In genomic region chrX:97310373-97310772, GRCh38 we compare ENCODE assay signal across 18 cellular contexts.
DNase-seq lines count a peak whose midpoint lies in the region; FAIRE-seq and TF ChIP-seq lines count a peak whose summit lies in the region.
"Had no signal": no experiment of that assay in that cellular context is flagged by ENCODE, and none has a peak within 500 bp of the region (broad histone marks: within the 10 kb centered on the region; RNA-seq: fewer than 3 reads in every experiment).

No MANE protein-coding gene starts in this region.

- no peaks in the 10 kb centered on the region for H3K9me3 ChIP-seq in Caco-2
- no peaks in the 10 kb centered on the region for H3K9me3 ChIP-seq in NT2/D1 (ENCODE audit: insufficient read depth, low read length)
- no peaks in the 10 kb centered on the region for H3K9me3 ChIP-seq in H1 (ENCODE audit: insufficient read depth in 2 of 2, low read depth in 1 of 2, low read length in 1 of 2)
- no peaks in the 10 kb centered on the region for H3K9me3 ChIP-seq in keratinocyte (ENCODE audit: control insufficient read depth, low read depth, low read length)
- no peaks in the 10 kb centered on the region for H3K9me3 ChIP-seq in spleen
- H3K9me3 ChIP-seq: heart right ventricle had no signal

- peaks cover 20% of the 10 kb centered on the region; the same call in 1 of the 2 replicates for H3K4me1 ChIP-seq in Caco-2
- no peaks in the 10 kb centered on the region for H3K4me1 ChIP-seq in NT2/D1 (ENCODE audit: insufficient read depth, insufficient read length)
- no peaks in the 10 kb centered on the region; a peak in 1 of 7 replicates for H3K4me1 ChIP-seq in H1 (replicated peaks in 1 of 4; ENCODE audit: control insufficient read depth in 3 of 4, insufficient read depth in 4 of 4, low read length in 3 of 4)
- peaks cover 8% of the 10 kb centered on the region for H3K4me1 ChIP-seq in keratinocyte (ENCODE audit: control insufficient read depth, extremely low read depth, insufficient read depth, low read length)
- H3K4me1 ChIP-seq in spleen = no peaks in the 10 kb centered on the region
- H3K4me1 ChIP-seq: heart right ventricle had no signal

- peak overlapping the region; percentile 57 for H3K4me3 Mint-ChIP-seq in Caco-2 (ENCODE audit: unreplicated experiment)
- H3K4me3 Mint-ChIP-seq: activated naive CD4-positive, alpha-beta T cell treated with anti-CD3 and anti-CD28 coated beads, Interleukin-2, amount 50 U/mL, for 24 hours; stimulated activated naive CD8-positive, alpha-beta T cell treated with anti-CD3 and anti-CD28 coated beads, Interleukin-15, Interleukin-2, amounts not matched to agents 100 ng/mL and 50 ng/mL, for 24 hours had no signal

- peaks cover 8% of the 10 kb centered on the region for H3K4me1 Mint-ChIP-seq in Caco-2 (ENCODE audit: low read depth, unreplicated experiment)
- H3K4me1 Mint-ChIP-seq: activated naive CD4-positive, alpha-beta T cell treated with anti-CD3 and anti-CD28 coated beads, Interleukin-2, amount 50 U/mL, for 24 hours had no signal

- no peak overlapping the region for H2BK12ac ChIP-seq in H1 (ENCODE audit: low read depth, low read length)

- no peaks in the 10 kb centered on the region for H3K27me3 Mint-ChIP-seq in Caco-2 (ENCODE audit: insufficient read depth, unreplicated experiment)
- H3K27me3 Mint-ChIP-seq: activated naive CD4-positive, alpha-beta T cell treated with anti-CD3 and anti-CD28 coated beads, Interleukin-2, amount 50 U/mL, for 24 hours; stimulated activated naive CD8-positive, alpha-beta T cell treated with anti-CD3 and anti-CD28 coated beads, Interleukin-15, Interleukin-2, amounts not matched to agents 100 ng/mL and 50 ng/mL, for 24 hours had no signal

- H3K18ac ChIP-seq in H1 (ENCODE audit: extremely low read depth, low read length) = no peak overlapping the region; the same call in 1 of the 2 replicates

- H4K20me1 ChIP-seq in H1 (replicated peaks in 1 of 2; ENCODE audit: control insufficient read depth in 1 of 2, insufficient read depth in 2 of 2, low read length in 2 of 2) (no peaks in the 10 kb centered on the region), keratinocyte (ENCODE audit: control insufficient read depth, extremely low read depth, insufficient read depth, low read length) (no peaks in the 10 kb centered on the region)

- no peaks in the 10 kb centered on the region for H3K27me3 ChIP-seq in Caco-2 (replicated peaks; ENCODE audit: control insufficient read depth, insufficient read depth, low read length)
- no peaks in the 10 kb centered on the region for H3K27me3 ChIP-seq in NT2/D1 (ENCODE audit: insufficient read depth, insufficient read length)
- no peaks in the 10 kb centered on the region for H3K27me3 ChIP-seq in H1 (replicated peaks in 1 of 4; ENCODE audit: control insufficient read depth in 3 of 4, extremely low read depth in 1 of 4, insufficient read depth in 3 of 4, low read length in 3 of 4)
- no peaks in the 10 kb centered on the region for H3K27me3 ChIP-seq in keratinocyte (ENCODE audit: control insufficient read depth, extremely low read depth, insufficient read depth, low read length)
- H3K27me3 ChIP-seq in spleen (replicated peaks in 1 of 7) = no peaks in the 10 kb centered on the region

- peak; percentile 59 to 63 for DNase-seq in Caco-2
- peak; percentile 76 for DNase-seq in NT2/D1 (ENCODE audit: low read depth, low spot score)
- peak in 1 of 2 experiments; percentile 29 for DNase-seq in H1 (ENCODE audit: low read depth in 1 of 2, low spot score in 2 of 2)
- peak; percentile 17 for DNase-seq in keratinocyte (ENCODE audit: low read depth, low spot score)
- DNase-seq in NCI-H510A (lab: John Stamatoyannopoulos, UW) = no peak
- no peak for DNase-seq in MV-4-11 (lab: John Stamatoyannopoulos, UW)
- DNase-seq in Kasumi-1 (lab: John Stamatoyannopoulos, UW) = no peak
- no peak for DNase-seq in spleen
- DNase-seq: activated CD4-positive, CD25-positive, alpha-beta regulatory T cell; activated CD8-positive, alpha-beta memory T cell treated with anti-CD3 and anti-CD28 coated beads, Interleukin-2, amount 50 U/mL, for 48 hours; COR-L47; heart right ventricle; mesenchymal stem cell; NCI-H345; occipital lobe had no signal

- intact Hi-C loops in Caco-2 (cut with micrococcal nuclease; ENCODE audit: unreplicated experiment) (no loop called here), spleen (cut with DNase I; ENCODE audit: low total_unique reads) (no loop called here)

- no peak overlapping the region; the same call in 1 of the 2 replicates for H2BK5ac ChIP-seq in H1 (ENCODE audit: low read depth, low read length)

- no peak for TF ChIP-seq RAD21 in H1 (IDR thresholded peaks at IDR 0.05 in 1 of 2, conservative IDR thresholded peaks at IDR 0.05 in 1 of 2; ENCODE audit: low read depth in 2 of 2, low read length in 2 of 2)

- no peak overlapping the region for H3K4ac ChIP-seq in H1 (replicated peaks; ENCODE audit: insufficient read length, low read depth, low read length)

- no peak overlapping the region for H3K56ac ChIP-seq in H1 (replicated peaks; ENCODE audit: insufficient read length, low read depth, low read length)

- peak overlapping the region; percentile 82; the same call in 1 of the 2 replicates for H3K27ac ChIP-seq in H1 (ENCODE audit: low read depth, low read length)
- H3K27ac ChIP-seq in keratinocyte (ENCODE audit: control insufficient read depth, insufficient read depth, low read length) = no peak overlapping the region
- H3K27ac ChIP-seq in spleen = no peak overlapping the region
- H3K27ac ChIP-seq: heart right ventricle, skin epidermis had no signal

- H3K4me2 ChIP-seq in H1 (ENCODE audit: insufficient read depth in 1 of 2, low read depth in 2 of 2, low read length in 2 of 2) (peak overlapping the region; percentile 47 to 85), keratinocyte (ENCODE audit: control insufficient read depth, extremely low read depth, insufficient read depth, low read depth, low read length) (peak overlapping the region; percentile 37)

- H4K5ac ChIP-seq in H1 (ENCODE audit: insufficient read length, low read depth, low read length) = peak overlapping the region; percentile 88

- H2AFZ ChIP-seq in H1 (ENCODE audit: low read length) = no peak overlapping the region
- H2AFZ ChIP-seq in keratinocyte (ENCODE audit: control insufficient read depth, low read length) = no peak overlapping the region

- no peak overlapping the region for H4K91ac ChIP-seq in H1 (replicated peaks; ENCODE audit: insufficient read length, low read length)

- H3K36me3 ChIP-seq in Caco-2 (ENCODE audit: control insufficient read depth, insufficient read depth, low read length) = no peaks in the 10 kb centered on the region
- H3K36me3 ChIP-seq in NT2/D1 (ENCODE audit: insufficient read depth, insufficient read length, low read length) = peaks cover 4% of the 10 kb centered on the region
- H3K36me3 ChIP-seq in H1 (ENCODE audit: control insufficient read depth in 2 of 4, insufficient read depth in 4 of 4, low read length in 3 of 4) = peaks cover 0 to 5% (median 0%) of the 10 kb centered on the region in 4 experiments; a peak in 2 of 8 replicates
- no peaks in the 10 kb centered on the region for H3K36me3 ChIP-seq in keratinocyte (ENCODE audit: control insufficient read depth in 2 of 2, extremely low read depth in 1 of 2, insufficient read depth in 2 of 2, low read length in 2 of 2)
- H3K36me3 ChIP-seq in spleen = no peaks in the 10 kb centered on the region
- H3K36me3 ChIP-seq: heart right ventricle had no signal

- WGBS in H1 (ENCODE audit: extremely low coverage in 1 of 2, insufficient coverage in 1 of 2, insufficient read length in 1 of 2, insufficient replicate concordance in 2 of 2, low coverage in 1 of 2, low lambda C conversion rate in 2 of 2, missing lambda C conversion rate in 1 of 2), 2 experiments = 0% methylated on average over 8 of the region's 8 CpGs; no CpG with 5 or more reads in 1 of the 2 experiments
- WGBS in spleen, 5 donors = 32 to 98% (median 91%) methylated on average over 8 of the region's 8 CpGs

- H3K23ac ChIP-seq in H1 (ENCODE audit: insufficient read length) = no peak overlapping the region

- peak overlapping the region; percentile 62; the same call in 1 of the 2 replicates for H4K8ac ChIP-seq in H1 (ENCODE audit: extremely low read depth, insufficient read depth, low read length)

- no peak for TF ChIP-seq CTCF in Caco-2 (IDR thresholded peaks at IDR 0.05; ENCODE audit: insufficient read depth in 1 of 2, low read depth in 1 of 2, low read length in 1 of 2, severe bottlenecking in 1 of 2, unreplicated experiment in 1 of 2)
- TF ChIP-seq CTCF in H1 (IDR thresholded peaks at IDR 0.05; ENCODE audit: control extremely low read depth in 1 of 3, insufficient read depth in 1 of 3, low read depth in 1 of 3, low read length in 3 of 3) = no peak
- TF ChIP-seq CTCF in keratinocyte (optimal IDR thresholded peaks at IDR 0.05 in 1 of 3, IDR thresholded peaks at IDR 0.05 in 1 of 3, conservative IDR thresholded peaks at IDR 0.05 in 1 of 3; ENCODE audit: extremely low read depth in 1 of 3, insufficient read depth in 2 of 3, low read length in 3 of 3) = no peak
- TF ChIP-seq CTCF in spleen (IDR thresholded peaks at IDR 0.05 in 8 of 11, conservative IDR thresholded peaks at IDR 0.05 in 3 of 11) = no peak

- no peak overlapping the region for H2BK15ac ChIP-seq in H1 (ENCODE audit: low read length)

- H3K79me1 ChIP-seq in H1 (ENCODE audit: low read depth, low read length) = no peaks in the 10 kb centered on the region

- H3K9ac ChIP-seq in NT2/D1 (ENCODE audit: insufficient read length, low read depth) (peak overlapping the region; percentile 69), H1 (replicated peaks in 1 of 4; ENCODE audit: extremely low read depth in 1 of 4, low read depth in 3 of 4, low read length in 3 of 4) (peak overlapping the region in 3 of 4 experiments; percentile 34 to 90 (median 65); a peak in 5 of 7 replicates), keratinocyte (ENCODE audit: control insufficient read depth, extremely low read depth, insufficient read depth, low read length) (no peak overlapping the region)

- no peak overlapping the region for H2BK120ac ChIP-seq in H1 (replicated peaks; ENCODE audit: low read depth, low read length)

- no peak for TF ChIP-seq EP300 in H1 (IDR thresholded peaks at IDR 0.05; ENCODE audit: borderline replicate concordance in 1 of 2, low read depth in 2 of 2, low read length in 2 of 2)

- H3K9me3 Mint-ChIP-seq in Caco-2 (ENCODE audit: unreplicated experiment) = no peaks in the 10 kb centered on the region
- H3K9me3 Mint-ChIP-seq: activated naive CD4-positive, alpha-beta T cell treated with anti-CD3 and anti-CD28 coated beads, Interleukin-2, amount 50 U/mL, for 24 hours; stimulated activated naive CD8-positive, alpha-beta T cell treated with anti-CD3 and anti-CD28 coated beads, Interleukin-15, Interleukin-2, amounts not matched to agents 100 ng/mL and 50 ng/mL, for 24 hours had no signal

- POLR2A ChIA-PET in Caco-2 (lab: Charles Lee) (no interaction called here), H1 (lab: Charles Lee; ENCODE audit: partially characterized antibody) (interaction anchor here (0.6 to 3.9 kb wide), 10 partner anchors 13 to 312 kb away, joined by 3 to 14 read pairs (median 5); no protein-coding TSS in a partner anchor)

- 0 out of 2 replicates have a peak, but pooled peaks cover 3% of the 10 kb centered on the region for H3K23me2 ChIP-seq in H1 (ENCODE audit: low read depth, low read length)

- no peak overlapping the region for H2BK20ac ChIP-seq in H1 (ENCODE audit: low read length)

- H3K4me3 ChIP-seq in Caco-2 (ENCODE audit: low read depth, low read length) = no peak overlapping the region
- H3K4me3 ChIP-seq in NT2/D1 (ENCODE audit: insufficient read length, low read depth) = peak overlapping the region; percentile 47
- H3K4me3 ChIP-seq in H1 (ENCODE audit: extremely low read depth in 1 of 4, insufficient read depth in 2 of 4, low read depth in 3 of 4, low read length in 4 of 4) = peak overlapping the region; percentile 39 to 91 (median 62)
- no peak overlapping the region for H3K4me3 ChIP-seq in keratinocyte (ENCODE audit: control insufficient read depth in 2 of 3, extremely low read depth in 1 of 3, insufficient read depth in 2 of 3, low read depth in 1 of 3, low read length in 3 of 3)
- H3K4me3 ChIP-seq in spleen = no peak overlapping the region
- H3K4me3 ChIP-seq: heart right ventricle, skin epidermis had no signal

- TF ChIP-seq POLR2A in H1 (IDR thresholded peaks at IDR 0.05; ENCODE audit: control extremely low read depth in 1 of 2, low read depth in 2 of 2, low read length in 2 of 2) = peak; percentile 64 to 65; a peak in 2 of 3 replicates
- TF ChIP-seq POLR2A in spleen (IDR thresholded peaks at IDR 0.05) = no peak

- FAIRE-seq in H1 (lab: Jason Lieb, UNC) (peak; percentile 19), keratinocyte (lab: Jason Lieb, UNC) (peak; percentile 67)

- H3K27ac Mint-ChIP-seq in Caco-2 (ENCODE audit: unreplicated experiment) = peak overlapping the region; percentile 92
- H3K27ac Mint-ChIP-seq: activated naive CD4-positive, alpha-beta T cell treated with anti-CD3 and anti-CD28 coated beads, Interleukin-2, amount 50 U/mL, for 24 hours; stimulated activated naive CD8-positive, alpha-beta T cell treated with anti-CD3 and anti-CD28 coated beads, Interleukin-15, Interleukin-2, amounts not matched to agents 100 ng/mL and 50 ng/mL, for 24 hours had no signal

- H3K79me2 ChIP-seq in H1 (ENCODE audit: control insufficient read depth in 1 of 2, insufficient read depth in 2 of 2, low read length in 2 of 2) (peaks cover 5 to 44% of the 10 kb centered on the region in 2 experiments; a peak in 3 of 4 replicates), keratinocyte (ENCODE audit: control insufficient read depth, insufficient read depth, low read length) (no peaks in the 10 kb centered on the region)

- dilution Hi-C loops in keratinocyte (cut with MboI; ENCODE audit: extremely low pct_ligation_motif_present, low sequenced_read_pairs) = no loop called here

- CTCF ChIA-PET in Caco-2 (lab: Charles Lee) = no interaction called here
- CTCF ChIA-PET in H1 (lab: Charles Lee; ENCODE audit: partially characterized antibody) = no interaction called here

- no peak overlapping the region for H3K14ac ChIP-seq in H1 (ENCODE audit: insufficient read length)

- H3K36me3 Mint-ChIP-seq in Caco-2 (ENCODE audit: insufficient read depth, unreplicated experiment) = peaks cover 9% of the 10 kb centered on the region

- no peak overlapping the region for H2AK5ac ChIP-seq in H1 (ENCODE audit: low read depth, low read length)

- H3K9me1 ChIP-seq in keratinocyte (ENCODE audit: control insufficient read depth, extremely low read depth, insufficient read depth, low read length) = no peaks in the 10 kb centered on the region

- no TSS peak for BruUV-seq in Caco-2 (replicated peaks; lab: Mats Ljungman, UMichigan)

Comparison
In these comparisons a context has a peak if more than half of its experiments do, and no peak if none do; other contexts are left out.
1. DNase-seq: peak in Caco-2 (2 of 2), NT2/D1 (single experiment) and keratinocyte (single experiment); none in NCI-H510A (single experiment), MV-4-11 (single experiment), Kasumi-1 (0 of 2) and spleen (single experiment).
2. H3K4me3 ChIP-seq: peak in NT2/D1 (single experiment) and H1 (4 of 4); none in Caco-2 (single experiment), keratinocyte (0 of 3) and spleen (0 of 8).
3. POLR2A ChIP-seq: peak in H1 (2 of 2); none in spleen (0 of 3).